1 cellular context compared by ENCODE assay signal in genomic region chr5:179553875-179554274, GRCh38.
TF ChIP-seq lines count a peak whose summit lies in the region.

No MANE protein-coding gene starts in this region.

TF ChIP-seq in SK-N-SH treated with all-trans-retinoic acid at 6 μM for 48 hours, 23 proteins besides CTCF, POLR2A, EP300 and RAD21 (continued from another document):
- no peak for TF ChIP-seq CSRNP3 (CRISPR knock-in tag; IDR thresholded peaks at IDR 0.05)
- TF ChIP-seq ZNF8 (CRISPR knock-in tag; IDR thresholded peaks at IDR 0.05): no peak
